In the genomic region with DNA sequence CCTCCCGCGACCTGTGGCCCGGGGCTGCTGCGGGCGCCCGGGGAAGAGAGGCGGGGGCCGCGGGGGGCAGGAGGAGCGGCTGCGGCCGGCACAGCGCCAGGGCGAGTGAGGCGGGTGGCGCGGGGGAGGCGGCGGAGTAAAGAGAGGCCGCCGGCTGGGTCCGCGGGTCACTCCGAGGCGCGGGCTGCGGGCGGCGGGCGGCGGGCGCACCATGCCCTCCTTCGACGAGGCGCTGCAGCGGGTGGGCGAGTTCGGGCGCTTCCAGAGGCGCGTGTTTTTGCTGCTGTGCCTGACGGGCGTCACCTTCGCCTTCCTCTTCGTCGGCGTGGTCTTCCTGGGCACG, we compare ENCODE assay signal across 8 cellular contexts. TPM values are rescaled to one million over a fixed set of nuclear protein-coding genes. Genes with fewer than 3 reads are reported as not detected.
A peak's percentile ranks its signal among the peaks of the same experiment; 100 is the strongest.
DNase-seq lines count a peak whose midpoint lies in the region; ATAC-seq and TF ChIP-seq lines count a peak whose summit lies in the region.

A gene with protein sequence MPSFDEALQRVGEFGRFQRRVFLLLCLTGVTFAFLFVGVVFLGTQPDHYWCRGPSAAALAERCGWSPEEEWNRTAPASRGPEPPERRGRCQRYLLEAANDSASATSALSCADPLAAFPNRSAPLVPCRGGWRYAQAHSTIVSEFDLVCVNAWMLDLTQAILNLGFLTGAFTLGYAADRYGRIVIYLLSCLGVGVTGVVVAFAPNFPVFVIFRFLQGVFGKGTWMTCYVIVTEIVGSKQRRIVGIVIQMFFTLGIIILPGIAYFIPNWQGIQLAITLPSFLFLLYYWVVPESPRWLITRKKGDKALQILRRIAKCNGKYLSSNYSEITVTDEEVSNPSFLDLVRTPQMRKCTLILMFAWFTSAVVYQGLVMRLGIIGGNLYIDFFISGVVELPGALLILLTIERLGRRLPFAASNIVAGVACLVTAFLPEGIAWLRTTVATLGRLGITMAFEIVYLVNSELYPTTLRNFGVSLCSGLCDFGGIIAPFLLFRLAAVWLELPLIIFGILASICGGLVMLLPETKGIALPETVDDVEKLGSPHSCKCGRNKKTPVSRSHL (plus strand): TSS at position 170 of the 343 bp plus-strand sequence. CDS start 42 bp downstream, at position 212.

- H3K27ac ChIP-seq in liver (ENCODE audit: low read depth in 1 of 2, low read length in 2 of 2) (peak within 1 kb of the TSS; percentile 68 to 93), stomach (peak within 1 kb of the TSS; percentile 11 to 83 (median 75))

- 1% methylated on average over 48 of the region's 48 CpGs for WGBS in liver
- 0 to 2% (median 1%) methylated on average over 10 to 48 of the region's 48 CpGs for WGBS in stomach, 5 donors

- peak within 1 kb of the TSS; percentile 69 to 88 (median 75) for H3K4me3 ChIP-seq in liver (ENCODE audit: low read depth in 1 of 3, low read length in 3 of 3)
- peak within 1 kb of the TSS; percentile 56 to 66 (median 64) for H3K4me3 ChIP-seq in stomach

- peak within 1 kb of the TSS; percentile 40 to 74 for H3K9ac ChIP-seq in liver (ENCODE audit: low read depth in 1 of 2, low read length in 2 of 2)

- intact Hi-C loops in stomach (cut with DNase I; ENCODE audit: low total_unique reads), result no loop called here

- H3K4me1 ChIP-seq in liver (ENCODE audit: control insufficient read depth in 4 of 4, insufficient read depth in 4 of 4, low read length in 3 of 4), result peaks cover 3 to 19% (median 13%) of the 10 kb centered on the region in 4 donors
- peaks cover 0 to 28% (median 13%) of the 10 kb centered on the region in 4 donors for H3K4me1 ChIP-seq in stomach

- no peak for TF ChIP-seq RAD21 in liver (IDR thresholded peaks at IDR 0.05)

- DNase-seq in NCI-H2029 treated with DMSO at 0.1 percent for 48 hours (lab: John Stamatoyannopoulos, UW), result peak; percentile 26
- peak; percentile 66 for DNase-seq in ecto neural progenitor cell (ENCODE audit: low spot score)
- DNase-seq in stomach, result peak; percentile 57
- DNase-seq in NCI-H1048 (lab: John Stamatoyannopoulos, UW), result no peak
- DNase-seq in NCI-H446 treated with DMSO at 0.1 percent for 48 hours (lab: John Stamatoyannopoulos, UW), result no peak

- no peak for TF ChIP-seq POLR2A in stomach (IDR thresholded peaks at IDR 0.05)

- H3K9me3 ChIP-seq in liver (ENCODE audit: control insufficient read depth in 4 of 4, low read length in 3 of 4) (no peaks in the 10 kb centered on the region), stomach (no peaks in the 10 kb centered on the region)

- H3K36me3 ChIP-seq in liver (ENCODE audit: control insufficient read depth in 4 of 4, insufficient read depth in 3 of 4, low read depth in 1 of 4, low read length in 3 of 4) (no peaks in the 10 kb centered on the region), stomach (no peaks in the 10 kb centered on the region)

- ATAC-seq in HG02623 (IDR thresholded peaks at IDR 0.05; ENCODE audit: unreplicated experiment) (no peak), GM21390 (IDR thresholded peaks at IDR 0.05; ENCODE audit: unreplicated experiment) (no peak)

- no peak for TF ChIP-seq EP300 in stomach (IDR thresholded peaks at IDR 0.05)

- TF ChIP-seq CTCF in liver (IDR thresholded peaks at IDR 0.05; ENCODE audit: low read depth, low read length, missing input control) (no peak), stomach (IDR thresholded peaks at IDR 0.05) (no peak)

- no peaks in the 10 kb centered on the region for H3K27me3 ChIP-seq in liver (ENCODE audit: control insufficient read depth in 4 of 4, insufficient read depth in 4 of 4, low read length in 3 of 4)
- peaks cover 3 to 43% (median 5%) of the 10 kb centered on the region in 3 donors for H3K27me3 ChIP-seq in stomach

TF ChIP-seq in liver, 16 proteins besides CTCF, POLR2A, EP300 and RAD21:
- TF ChIP-seq, protein P1, sequence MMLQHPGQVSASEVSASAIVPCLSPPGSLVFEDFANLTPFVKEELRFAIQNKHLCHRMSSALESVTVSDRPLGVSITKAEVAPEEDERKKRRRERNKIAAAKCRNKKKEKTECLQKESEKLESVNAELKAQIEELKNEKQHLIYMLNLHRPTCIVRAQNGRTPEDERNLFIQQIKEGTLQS (IDR thresholded peaks at IDR 0.05), result no peak
- TF ChIP-seq HNF4G (IDR thresholded peaks at IDR 0.05) (no peak), TAF1 (conservative IDR thresholded peaks at IDR 0.05) (no peak)

RNA-seq across cellular contexts. Expression of the gene that starts here (rescaled TPM):
- total RNA-seq in liver (10 to 100 TPM in 1 of 2 donors, 1 to 10 TPM in 1; 7.6 to 40.9 TPM), stomach (10 to 100 TPM in 2 of 5 donors, 1 to 10 TPM in 3; 3.2 to 29.3 (median 8.5) TPM)
- polyA plus RNA-seq in liver (10 to 100 TPM; 15.4 to 23.5 TPM), stomach (1 to 10 TPM; 2.0 to 8.8 (median 2.4) TPM)

Comparison
In these comparisons a context has a peak if more than half of its experiments do, and no peak if none do; other contexts are left out.
1. DNase-seq: peak in NCI-H2029 treated with DMSO at 0.1 percent for 48 hours (single experiment), ecto neural progenitor cell (single experiment) and stomach (single experiment); none in NCI-H1048 (single experiment) and NCI-H446 treated with DMSO at 0.1 percent for 48 hours (single experiment).